In the genomic region with DNA sequence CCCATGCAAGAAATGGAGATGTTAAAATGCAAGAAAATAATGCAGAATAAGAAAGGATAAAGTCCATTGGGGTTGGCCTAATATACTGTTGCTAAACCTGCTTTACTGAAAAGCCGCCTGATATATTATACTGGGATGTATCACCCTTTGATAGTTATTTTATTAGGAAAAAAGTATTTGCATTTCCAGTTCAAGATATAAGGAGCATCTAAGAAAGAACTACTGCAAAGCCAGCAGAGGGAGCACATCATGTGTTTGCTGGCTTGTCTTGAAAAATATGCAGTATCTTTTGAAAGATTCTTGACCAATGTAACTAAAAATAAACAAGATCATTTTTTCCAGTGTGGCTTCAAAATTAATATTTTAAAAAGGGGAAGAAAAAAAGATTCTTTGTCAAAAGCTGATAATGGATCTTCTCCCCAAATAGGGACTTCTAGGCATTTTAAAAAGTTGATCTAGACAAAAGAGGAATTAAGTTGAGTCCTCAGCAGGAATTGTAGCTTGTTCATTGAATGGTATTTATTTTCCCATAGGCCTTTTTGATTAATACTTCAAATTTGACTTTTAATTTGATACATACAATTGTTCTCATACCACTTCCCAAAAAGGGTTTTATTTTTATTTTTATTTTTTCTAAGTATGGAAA, we compare ENCODE assay signal across 8 cellular contexts.
A peak's percentile ranks its signal among the peaks of the same experiment; 100 is the strongest.
DNase-seq lines count a peak whose midpoint lies in the region; ATAC-seq, FAIRE-seq and TF ChIP-seq lines count a peak whose summit lies in the region.

No MANE protein-coding gene starts in this region.

- no peak overlapping the region for H3K4me3 ChIP-seq in A673 (ENCODE audit: low read depth, low read length, poor library complexity, severe bottlenecking)
- no peak overlapping the region for H3K4me3 ChIP-seq in SU-DHL-6 (ENCODE audit: insufficient read depth, low read length, poor library complexity, severe bottlenecking)
- no peak overlapping the region for H3K4me3 ChIP-seq in kidney (ENCODE audit: low read length in 2 of 2)

- H3K4me1 ChIP-seq in A673 (ENCODE audit: insufficient read depth, low read length, poor library complexity, severe bottlenecking) (peaks cover 36% of the 10 kb centered on the region), kidney (ENCODE audit: control insufficient read depth in 1 of 2, insufficient read depth in 1 of 2, low read depth in 1 of 2, low read length in 2 of 2) (peaks cover 0 to 22% of the 10 kb centered on the region in 2 donors)

- no TSS peak for BruUV-seq in A673 (replicated peaks; lab: Mats Ljungman, UMichigan)

- H3K79me2 ChIP-seq in SU-DHL-6 (ENCODE audit: insufficient read depth, low read length): no peaks in the 10 kb centered on the region

- POLR2A ChIA-PET in A673 (lab: Charles Lee; ENCODE audit: low non-redundant PET): no interaction called here

- TF ChIP-seq CTCF in A673 (conservative IDR thresholded peaks at IDR 0.05; ENCODE audit: low read depth, low read length) (peak; percentile 79), SU-DHL-6 (IDR thresholded peaks at IDR 0.05; ENCODE audit: insufficient read depth, low read length, poor library complexity, severe bottlenecking) (peak; percentile 86), kidney (IDR thresholded peaks at IDR 0.05; ENCODE audit: borderline replicate concordance, extremely low read depth, insufficient read depth) (peak; percentile 31)

- no peak overlapping the region for H3K9ac ChIP-seq in SU-DHL-6 (ENCODE audit: low read length)
- H3K9ac ChIP-seq in kidney (ENCODE audit: low read length in 2 of 2): no peak overlapping the region

- no peak overlapping the region for H3K4me2 ChIP-seq in SU-DHL-6 (ENCODE audit: low read depth, low read length, poor library complexity, severe bottlenecking)

- H3K9me3 ChIP-seq in A673 (ENCODE audit: low read depth, low read length, poor library complexity, severe bottlenecking) (no peaks in the 10 kb centered on the region), SU-DHL-6 (ENCODE audit: insufficient read depth, low read length) (no peaks in the 10 kb centered on the region), kidney (ENCODE audit: control insufficient read depth in 1 of 2, low read length in 2 of 2) (no peaks in the 10 kb centered on the region)

- peaks cover 3% of the 10 kb centered on the region; the same call in 1 of the 2 replicates for H3F3A ChIP-seq in SU-DHL-6 (ENCODE audit: insufficient read depth)

- intact Hi-C loops in A673 (cut with micrococcal nuclease; ENCODE audit: unreplicated experiment): loop anchor here (5.0 kb wide), 1 partner anchor 463 kb away; no protein-coding TSS in a partner anchor
- intact Hi-C loops in kidney (cut with DNase I): no loop called here

- CTCF ChIA-PET in A673 (lab: Charles Lee): interaction anchor here (0.8 to 2.2 kb wide), 2 partner anchors 13 to 460 kb away, joined by 8 read pairs; no protein-coding TSS in a partner anchor

- H3K36me3 ChIP-seq in A673 (ENCODE audit: insufficient read depth, low read length, poor library complexity, severe bottlenecking) (no peaks in the 10 kb centered on the region), SU-DHL-6 (ENCODE audit: low read length) (no peaks in the 10 kb centered on the region), kidney (ENCODE audit: control insufficient read depth in 1 of 2, insufficient read depth in 2 of 2, low read length in 2 of 2) (no peaks in the 10 kb centered on the region)

- peaks cover 27% of the 10 kb centered on the region for H4K20me1 ChIP-seq in SU-DHL-6 (ENCODE audit: low read depth, low read length)

- H2AFZ ChIP-seq in SU-DHL-6 (ENCODE audit: low read depth, low read length, severe bottlenecking): no peak overlapping the region

- no peaks in the 10 kb centered on the region for H3K9me2 ChIP-seq in SU-DHL-6 (replicated peaks; ENCODE audit: insufficient read depth, low read length)

- DNase-seq in A673 (ENCODE audit: low spot score) (peak; percentile 44), GM18507 (ENCODE audit: extremely low spot score, insufficient read length, low read depth) (no peak), kidney (no peak), NCI-H748 (lab: John Stamatoyannopoulos, UW; ENCODE audit: unreplicated experiment) (no peak), retina (no peak), NCI-H2081 treated with DMSO at 0.1 percent for 48 hours (lab: John Stamatoyannopoulos, UW) (no peak)

- peak overlapping the region; percentile 41 for H3K27ac ChIP-seq in A673 (ENCODE audit: low read depth, low read length, poor library complexity, severe bottlenecking)
- no peak overlapping the region for H3K27ac ChIP-seq in SU-DHL-6 (ENCODE audit: low read depth, low read length)
- no peak overlapping the region for H3K27ac ChIP-seq in kidney (ENCODE audit: low read depth in 2 of 2, low read length in 2 of 2)

- no peak for ATAC-seq in GM21723 (IDR thresholded peaks at IDR 0.05; ENCODE audit: unreplicated experiment)

- peak; percentile 59 for FAIRE-seq in GM18507 (lab: Jason Lieb, UNC)
- peak; percentile 3 for FAIRE-seq in kidney (lab: Jason Lieb, UNC)

- H3K27me3 ChIP-seq in A673 (replicated peaks; ENCODE audit: insufficient read depth, low read depth, low read length, poor library complexity) (no peaks in the 10 kb centered on the region), SU-DHL-6 (ENCODE audit: low read length) (no peaks in the 10 kb centered on the region)

Comparison
In these comparisons a context has a peak if more than half of its experiments do, and no peak if none do; other contexts are left out.
1. CTCF ChIP-seq: peak in every context shown above with its lines; median percentile 86 in SU-DHL-6; 79 in A673; 31 in kidney.